In genomic region chr2:217829420-217829819, GRCh38 we compare ENCODE assay signal across 18 cellular contexts.
DNase-seq lines count a peak whose midpoint lies in the region; ATAC-seq, FAIRE-seq and TF ChIP-seq lines count a peak whose summit lies in the region.
"Had no signal": no experiment of that assay in that cellular context is flagged by ENCODE, and none has a peak within 500 bp of the region (broad histone marks: within the 10 kb centered on the region; RNA-seq: fewer than 3 reads in every experiment).

No MANE protein-coding gene starts in this region.

- H3K9me3 ChIP-seq in heart left ventricle (no peaks in the 10 kb centered on the region), kidney (ENCODE audit: control insufficient read depth in 1 of 2, low read length in 2 of 2) (no peaks in the 10 kb centered on the region), psoas muscle (no peaks in the 10 kb centered on the region), tibial nerve (no peaks in the 10 kb centered on the region), vagina (no peaks in the 10 kb centered on the region)

- no peak for TF ChIP-seq EP300 in tibial nerve (IDR thresholded peaks at IDR 0.05)

- TF ChIP-seq CTCF in heart left ventricle (IDR thresholded peaks at IDR 0.05) (no peak), kidney (IDR thresholded peaks at IDR 0.05; ENCODE audit: borderline replicate concordance, extremely low read depth, insufficient read depth) (no peak), psoas muscle (IDR thresholded peaks at IDR 0.05) (no peak), tibial nerve (IDR thresholded peaks at IDR 0.05) (no peak), vagina (IDR thresholded peaks at IDR 0.05) (no peak)

- intact Hi-C loops in heart left ventricle (cut with DNase I) (loop anchor here in 2 of 10 donors (2.0 to 5.0 kb wide), 2 partner anchors 17 to 38 kb away; no protein-coding TSS in a partner anchor), cardiac septum (cut with DNase I) (no loop called here), kidney (cut with DNase I) (no loop called here), psoas muscle (cut with DNase I) (no loop called here), vagina (cut with DNase I) (no loop called here)

- TF ChIP-seq POLR2A in heart left ventricle (IDR thresholded peaks at IDR 0.05) (no peak), tibial nerve (IDR thresholded peaks at IDR 0.05) (no peak), vagina (IDR thresholded peaks at IDR 0.05) (no peak)

- 51 to 72% (median 60%) methylated on average over 8 of the region's 8 CpGs for WGBS in heart left ventricle, 4 donors
- 51 to 62% (median 52%) methylated on average over 8 of the region's 8 CpGs for WGBS in psoas muscle, 3 donors
- 62 to 80% methylated on average over 8 of the region's 8 CpGs for WGBS in tibial nerve, 2 donors

- FAIRE-seq in kidney (lab: Jason Lieb, UNC): no peak
- FAIRE-seq: H54 had no signal

- H3K36me3 ChIP-seq in heart left ventricle (peaks cover 3 to 94% (median 78%) of the 10 kb centered on the region in 9 donors), kidney (ENCODE audit: control insufficient read depth in 1 of 2, insufficient read depth in 2 of 2, low read length in 2 of 2) (peaks cover 39 to 70% of the 10 kb centered on the region in 2 donors), psoas muscle (ENCODE audit: insufficient read depth in 1 of 2, low read depth in 1 of 2) (peaks cover 8 to 86% of the 10 kb centered on the region in 2 donors), tibial nerve (peaks cover 0 to 66% (median 9%) of the 10 kb centered on the region in 3 donors), vagina (peaks cover 0 to 50% of the 10 kb centered on the region in 2 donors)

- H3K4me1 ChIP-seq in heart left ventricle (peaks cover 16 to 100% (median 77%) of the 10 kb centered on the region in 12 donors), kidney (ENCODE audit: control insufficient read depth in 1 of 2, insufficient read depth in 1 of 2, low read depth in 1 of 2, low read length in 2 of 2) (peaks cover 12 to 41% of the 10 kb centered on the region in 2 donors), psoas muscle (peaks cover 93% of the 10 kb centered on the region), tibial nerve (peaks cover 0 to 98% (median 44%) of the 10 kb centered on the region in 4 donors), vagina (peaks cover 28% of the 10 kb centered on the region)

- H3K9ac ChIP-seq in kidney (ENCODE audit: low read length in 2 of 2): no peak overlapping the region

- H3K27me3 ChIP-seq in heart left ventricle (no peaks in the 10 kb centered on the region), psoas muscle (ENCODE audit: insufficient read depth in 3 of 3, low read length in 2 of 3) (no peaks in the 10 kb centered on the region), tibial nerve (no peaks in the 10 kb centered on the region), vagina (no peaks in the 10 kb centered on the region)

- ATAC-seq in heart left ventricle (no peak), psoas muscle (no peak), GM21381 (IDR thresholded peaks at IDR 0.05; ENCODE audit: unreplicated experiment) (no peak), HG03354 (IDR thresholded peaks at IDR 0.05; ENCODE audit: poor library complexity, severe bottlenecking, unreplicated experiment) (no peak)

- peak in 2 of 5 donors; percentile 29 to 50 for DNase-seq in heart left ventricle
- no peak for DNase-seq in cardiac septum (ENCODE audit: low spot score)
- DNase-seq in kidney: peak; percentile 50
- peak in 1 of 2 donors; percentile 49 for DNase-seq in psoas muscle
- no peak for DNase-seq in tibial nerve (ENCODE audit: low spot score in 2 of 2)
- DNase-seq in vagina (ENCODE audit: extremely low spot score in 2 of 2): no peak
- DNase-seq: 8988T, DMS79 treated with DMSO at 0.1 percent for 48 hours, KBM-7, MV-4-11, NCI-H1417, NCI-H1930, NCI-H345, NCI-H524 treated with DMSO at 0.1 percent for 48 hours, PC-9 had no signal

- H3K27ac ChIP-seq in heart left ventricle: peak overlapping the region in 11 of 12 donors; percentile 25 to 90 (median 76)
- no peak overlapping the region for H3K27ac ChIP-seq in kidney (ENCODE audit: low read depth in 2 of 2, low read length in 2 of 2)
- H3K27ac ChIP-seq in psoas muscle: peak overlapping the region; percentile 89
- peak overlapping the region in 3 of 4 donors; percentile 11 to 86 (median 86) for H3K27ac ChIP-seq in tibial nerve
- no peak overlapping the region for H3K27ac ChIP-seq in vagina
- H3K27ac ChIP-seq: PC-9 had no signal

- H3K4me3 ChIP-seq in heart left ventricle (no peak overlapping the region), kidney (ENCODE audit: low read length in 2 of 2) (no peak overlapping the region), psoas muscle (no peak overlapping the region), tibial nerve (no peak overlapping the region), vagina (no peak overlapping the region)
- H3K4me3 ChIP-seq: PC-9 had no signal

Comparison
In these comparisons a context has a peak if more than half of its experiments do, and no peak if none do; other contexts are left out.
1. H3K27ac ChIP-seq: peak in heart left ventricle (11 of 12), psoas muscle (single experiment) and tibial nerve (3 of 4); none in kidney (0 of 2) and vagina (single experiment).